1 cellular context compared by ENCODE assay signal in genomic region chr6:169292340-169293124, GRCh38.
A peak's percentile ranks its signal among the peaks of the same experiment; 100 is the strongest.
TF ChIP-seq lines count a peak whose summit lies in the region.

No MANE protein-coding gene starts in this region.

TF ChIP-seq in HepG2, 621 proteins besides CTCF, POLR2A, EP300 and RAD21 (continued from another document and continues in another):
- TF ChIP-seq LCORL (IDR thresholded peaks at IDR 0.05) = no peak
- peak; percentile 81 for TF ChIP-seq LCORL (CRISPR knock-in tag; IDR thresholded peaks at IDR 0.05)
- TF ChIP-seq ZMYM3 (CRISPR knock-in tag; IDR thresholded peaks at IDR 0.05) = peak; percentile 84
- TF ChIP-seq ZSCAN9 (CRISPR knock-in tag; IDR thresholded peaks at IDR 0.05; ENCODE audit: borderline replicate concordance) = peak; percentile 71; the same call in 1 of the 2 replicates
- TF ChIP-seq ZNF788 (CRISPR knock-in tag; IDR thresholded peaks at IDR 0.05; ENCODE audit: borderline replicate concordance) = peak; percentile 85; the same call in 1 of the 2 replicates
- TF ChIP-seq TOPORS (CRISPR knock-in tag; IDR thresholded peaks at IDR 0.05) = no peak
- no peak for TF ChIP-seq SRSF4 (IDR thresholded peaks at IDR 0.05; ENCODE audit: low read depth, low read length, poor library complexity, severe bottlenecking)
- TF ChIP-seq MED1 (CRISPR knock-in tag; IDR thresholded peaks at IDR 0.05) = peak; percentile 97
- peak; percentile 87 for TF ChIP-seq ZNF746 (CRISPR knock-in tag; IDR thresholded peaks at IDR 0.05)
- TF ChIP-seq RAD51 (IDR thresholded peaks at IDR 0.05; ENCODE audit: borderline replicate concordance) = no peak
- TF ChIP-seq JUNB (CRISPR knock-in tag; IDR thresholded peaks at IDR 0.05; ENCODE audit: borderline replicate concordance) = peak; percentile 96
- TF ChIP-seq ZEB1 (IDR thresholded peaks at IDR 0.05; ENCODE audit: insufficient replicate concordance, low read depth) = no peak
- TF ChIP-seq, protein P1, sequence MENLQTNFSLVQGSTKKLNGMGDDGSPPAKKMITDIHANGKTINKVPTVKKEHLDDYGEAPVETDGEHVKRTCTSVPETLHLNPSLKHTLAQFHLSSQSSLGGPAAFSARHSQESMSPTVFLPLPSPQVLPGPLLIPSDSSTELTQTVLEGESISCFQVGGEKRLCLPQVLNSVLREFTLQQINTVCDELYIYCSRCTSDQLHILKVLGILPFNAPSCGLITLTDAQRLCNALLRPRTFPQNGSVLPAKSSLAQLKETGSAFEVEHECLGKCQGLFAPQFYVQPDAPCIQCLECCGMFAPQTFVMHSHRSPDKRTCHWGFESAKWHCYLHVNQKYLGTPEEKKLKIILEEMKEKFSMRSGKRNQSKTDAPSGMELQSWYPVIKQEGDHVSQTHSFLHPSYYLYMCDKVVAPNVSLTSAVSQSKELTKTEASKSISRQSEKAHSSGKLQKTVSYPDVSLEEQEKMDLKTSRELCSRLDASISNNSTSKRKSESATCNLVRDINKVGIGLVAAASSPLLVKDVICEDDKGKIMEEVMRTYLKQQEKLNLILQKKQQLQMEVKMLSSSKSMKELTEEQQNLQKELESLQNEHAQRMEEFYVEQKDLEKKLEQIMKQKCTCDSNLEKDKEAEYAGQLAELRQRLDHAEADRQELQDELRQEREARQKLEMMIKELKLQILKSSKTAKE (CRISPR knock-in tag; IDR thresholded peaks at IDR 0.05; ENCODE audit: borderline replicate concordance) = peak; percentile 77; the same call in 1 of the 2 replicates
- no peak for TF ChIP-seq MAFF (IDR thresholded peaks at IDR 0.05; ENCODE audit: low read depth, low read length)
- peak; percentile 53 for TF ChIP-seq CCAR2 (optimal IDR thresholded peaks at IDR 0.05; ENCODE audit: low read depth, low read length)
- no peak for TF ChIP-seq ZMAT3 (CRISPR knock-in tag; conservative IDR thresholded peaks at IDR 0.05)
- peak; percentile 86; the same call in 1 of the 2 replicates for TF ChIP-seq ZNF691 (CRISPR knock-in tag; IDR thresholded peaks at IDR 0.05; ENCODE audit: borderline replicate concordance, low read depth)
- peak; percentile 72 for TF ChIP-seq ZSCAN21 (CRISPR knock-in tag; IDR thresholded peaks at IDR 0.05; ENCODE audit: borderline replicate concordance)
- peak; percentile 72 for TF ChIP-seq RBFOX2 (IDR thresholded peaks at IDR 0.05; ENCODE audit: low read depth, low read length)
- no peak for TF ChIP-seq ATF5 (CRISPR knock-in tag; IDR thresholded peaks at IDR 0.05; ENCODE audit: low read depth)
- peak; percentile 69 for TF ChIP-seq ASH2L (IDR thresholded peaks at IDR 0.05; ENCODE audit: insufficient read length, low read depth, low read length)
- peak; percentile 27; the same call in 1 of the 2 replicates for TF ChIP-seq MXD3 (CRISPR knock-in tag; IDR thresholded peaks at IDR 0.05)
- peak; percentile 69; the same call in 1 of the 2 replicates for TF ChIP-seq GFI1 (CRISPR knock-in tag; IDR thresholded peaks at IDR 0.05; ENCODE audit: borderline replicate concordance)
- peak; percentile 71 for TF ChIP-seq ZMYM4 (CRISPR knock-in tag; IDR thresholded peaks at IDR 0.05)
- peak; percentile 97 for TF ChIP-seq HOMEZ (CRISPR knock-in tag; IDR thresholded peaks at IDR 0.05; ENCODE audit: low read depth)
- peak; percentile 95; the same call in 1 of the 2 replicates for TF ChIP-seq ZNF713 (CRISPR knock-in tag; IDR thresholded peaks at IDR 0.05)
- peak; percentile 14; the same call in 1 of the 2 replicates for TF ChIP-seq SMYD3 (CRISPR knock-in tag; IDR thresholded peaks at IDR 0.05)
- peak; percentile 99 for TF ChIP-seq DPF2 (CRISPR knock-in tag; IDR thresholded peaks at IDR 0.05; ENCODE audit: borderline replicate concordance, low read depth)
- TF ChIP-seq ZNF430 (CRISPR knock-in tag; IDR thresholded peaks at IDR 0.05) = 0 out of 2 replicates have a peak, but pooled peaks have one; percentile 74
- TF ChIP-seq, protein P2, sequence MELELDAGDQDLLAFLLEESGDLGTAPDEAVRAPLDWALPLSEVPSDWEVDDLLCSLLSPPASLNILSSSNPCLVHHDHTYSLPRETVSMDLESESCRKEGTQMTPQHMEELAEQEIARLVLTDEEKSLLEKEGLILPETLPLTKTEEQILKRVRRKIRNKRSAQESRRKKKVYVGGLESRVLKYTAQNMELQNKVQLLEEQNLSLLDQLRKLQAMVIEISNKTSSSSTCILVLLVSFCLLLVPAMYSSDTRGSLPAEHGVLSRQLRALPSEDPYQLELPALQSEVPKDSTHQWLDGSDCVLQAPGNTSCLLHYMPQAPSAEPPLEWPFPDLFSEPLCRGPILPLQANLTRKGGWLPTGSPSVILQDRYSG (CRISPR knock-in tag; IDR thresholded peaks at IDR 0.05) = no peak
- peak; percentile 69 for TF ChIP-seq ZBTB25 (CRISPR knock-in tag; IDR thresholded peaks at IDR 0.05)
- TF ChIP-seq MNT (IDR thresholded peaks at IDR 0.05) = no peak
- no peak for TF ChIP-seq MTF2 (CRISPR knock-in tag; IDR thresholded peaks at IDR 0.05; ENCODE audit: borderline replicate concordance)
- no peak for TF ChIP-seq RBM22 (optimal IDR thresholded peaks at IDR 0.05; ENCODE audit: low read length)
- peak; percentile 53 for TF ChIP-seq TAF1 (CRISPR knock-in tag; IDR thresholded peaks at IDR 0.05)
- TF ChIP-seq KAT8 (CRISPR knock-in tag; IDR thresholded peaks at IDR 0.05) = peak; percentile 85
- no peak for TF ChIP-seq ZFP1 (CRISPR knock-in tag; IDR thresholded peaks at IDR 0.05)
- TF ChIP-seq ZNF547 (CRISPR knock-in tag; IDR thresholded peaks at IDR 0.05) = peak; percentile 71; the same call in 1 of the 2 replicates
- TF ChIP-seq ZNF230 (CRISPR knock-in tag; IDR thresholded peaks at IDR 0.05) = no peak
- TF ChIP-seq BRF2 (CRISPR knock-in tag; IDR thresholded peaks at IDR 0.05) = no peak
- peak; percentile 82 for TF ChIP-seq ZFY (CRISPR knock-in tag; IDR thresholded peaks at IDR 0.05)
- TF ChIP-seq ZNF766 (CRISPR knock-in tag; IDR thresholded peaks at IDR 0.05; ENCODE audit: borderline replicate concordance) = peak; percentile 77; the same call in 1 of the 2 replicates
- no peak for TF ChIP-seq ZNF562 (CRISPR knock-in tag; IDR thresholded peaks at IDR 0.05; ENCODE audit: borderline replicate concordance)
- peak; percentile 49; the same call in 1 of the 2 replicates for TF ChIP-seq ZNF142 (CRISPR knock-in tag; IDR thresholded peaks at IDR 0.05)
- TF ChIP-seq EHMT2 (IDR thresholded peaks at IDR 0.05; ENCODE audit: borderline replicate concordance, low read depth, low read length) = peak; percentile 81
- no peak for TF ChIP-seq ZNF432 (CRISPR knock-in tag; IDR thresholded peaks at IDR 0.05; ENCODE audit: borderline replicate concordance)
- TF ChIP-seq ELF1 (CRISPR knock-in tag; IDR thresholded peaks at IDR 0.05) = peak; percentile 67
